8 cellular contexts compared by ENCODE assay signal in the genomic region with DNA sequence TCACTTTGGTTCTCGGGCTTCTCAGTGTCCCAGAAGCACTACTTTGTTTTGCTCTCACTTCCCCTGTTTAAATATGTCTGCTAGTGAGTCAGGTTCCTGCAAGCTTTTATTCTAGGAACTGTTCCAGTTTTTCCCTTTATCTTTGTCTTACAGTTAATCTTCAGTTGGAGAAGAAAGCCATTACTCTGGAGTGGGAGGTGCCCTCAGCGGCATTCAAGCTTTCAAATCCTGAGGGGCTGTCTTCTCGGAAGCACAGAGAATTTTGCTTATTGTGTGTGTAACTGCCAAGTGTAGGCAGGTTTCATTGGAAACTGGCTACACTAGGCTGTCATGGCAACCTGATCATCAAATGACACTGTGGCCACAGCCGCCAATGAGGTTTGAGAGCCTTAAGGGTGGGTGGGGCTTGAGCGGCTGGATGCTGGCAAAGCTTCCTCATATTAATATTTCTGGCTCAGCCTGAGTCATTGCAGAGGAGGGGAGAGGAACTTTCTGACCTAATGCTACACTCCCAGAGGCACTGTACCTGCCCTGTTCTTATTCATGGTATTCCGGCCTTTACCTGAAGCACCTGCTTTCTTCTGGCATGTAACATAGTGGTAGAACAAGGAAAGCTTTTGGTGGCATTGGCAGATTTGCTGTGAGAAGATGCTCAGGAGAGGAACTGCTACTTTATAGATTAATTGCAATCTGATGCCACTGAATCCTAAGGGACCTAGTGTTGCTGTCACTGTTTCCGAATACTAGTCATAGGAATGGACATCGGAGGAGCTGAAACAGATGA. TPM values are rescaled to one million over a fixed set of nuclear protein-coding genes. Genes with fewer than 3 reads are reported as not detected.
DNase-seq lines count a peak whose midpoint lies in the region; ATAC-seq and TF ChIP-seq lines count a peak whose summit lies in the region.

No MANE protein-coding gene starts in this region.

- peaks cover 40% of the 10 kb centered on the region in 2 experiments for H3K4me1 ChIP-seq in neutrophil (ENCODE audit: control insufficient read depth in 1 of 2, insufficient read depth in 1 of 2, low read depth in 1 of 2, low read length in 1 of 2)

- DNase-seq in DMS153 treated with DMSO at 0.1 percent for 48 hours (lab: John Stamatoyannopoulos, UW; ENCODE audit: unreplicated experiment) = peak; percentile 79
- DNase-seq in Kasumi-1 (lab: John Stamatoyannopoulos, UW) = peak; percentile 96
- DNase-seq in SHP77 treated with DMSO at 0.1 percent for 48 hours (lab: John Stamatoyannopoulos, UW) = peak; percentile 53
- peak; percentile 91 for DNase-seq in activated naive CD4-positive, alpha-beta T cell treated with anti-CD3 and anti-CD28 coated beads for 36 hours
- peak; percentile 92 to 97 for DNase-seq in foreskin fibroblast
- peak; percentile 100 for DNase-seq in stromal cell of bone marrow (ENCODE audit: low read depth)

- peak overlapping the region; percentile 86 for H3K27ac ChIP-seq in neutrophil

- peak overlapping the region; percentile 41 to 66 for H3K4me3 ChIP-seq in foreskin fibroblast (ENCODE audit: low read depth in 1 of 2, low read length in 2 of 2)
- H3K4me3 ChIP-seq in neutrophil (ENCODE audit: low read depth in 1 of 2, low read length in 1 of 2) = peak overlapping the region; percentile 33 to 44

- peaks cover 2% of the 10 kb centered on the region for H3K36me3 Mint-ChIP-seq in activated naive CD4-positive, alpha-beta T cell treated with anti-CD3 and anti-CD28 coated beads for 36 hours (ENCODE audit: low read depth)

- intact Hi-C loops in activated naive CD4-positive, alpha-beta T cell treated with anti-CD3 and anti-CD28 coated beads for 36 hours (cut with micrococcal nuclease) = loop anchor here (1.0 to 5.0 kb wide), 4 partner anchors 22 to 137 kb away; partner anchors contain the start of gene NAIF1

- H3K4me1 Mint-ChIP-seq in activated naive CD4-positive, alpha-beta T cell treated with anti-CD3 and anti-CD28 coated beads for 36 hours (ENCODE audit: low read depth) = peaks cover 87% of the 10 kb centered on the region

- H3K36me3 ChIP-seq in neutrophil = no peaks in the 10 kb centered on the region

- H3K9me3 ChIP-seq in neutrophil = no peaks in the 10 kb centered on the region

- H3K27me3 Mint-ChIP-seq in activated naive CD4-positive, alpha-beta T cell treated with anti-CD3 and anti-CD28 coated beads for 36 hours (ENCODE audit: low read depth) = no peaks in the 10 kb centered on the region

- H3K27ac Mint-ChIP-seq in activated naive CD4-positive, alpha-beta T cell treated with anti-CD3 and anti-CD28 coated beads for 36 hours = peak overlapping the region; percentile 95

- H3K27me3 ChIP-seq in neutrophil = no peaks in the 10 kb centered on the region

- CTCF ChIA-PET in activated naive CD4-positive, alpha-beta T cell treated with anti-CD3 and anti-CD28 coated beads for 36 hours (lab: Charles Lee) = interaction anchor here (0.9 to 4.6 kb wide), 5 partner anchors 9 to 23 kb away, joined by 3 to 22 read pairs (median 3); no protein-coding TSS in a partner anchor

- no peaks in the 10 kb centered on the region for H3K9me3 Mint-ChIP-seq in activated naive CD4-positive, alpha-beta T cell treated with anti-CD3 and anti-CD28 coated beads for 36 hours

- TF ChIP-seq CTCF in foreskin fibroblast (IDR thresholded peaks at IDR 0.05; ENCODE audit: low read depth, low read length) (no peak), neutrophil (IDR thresholded peaks at IDR 0.05) (peak; percentile 41)

- peak overlapping the region; percentile 65 for H3K4me3 Mint-ChIP-seq in activated naive CD4-positive, alpha-beta T cell treated with anti-CD3 and anti-CD28 coated beads for 36 hours

- ATAC-seq in GM21825 (IDR thresholded peaks at IDR 0.05; ENCODE audit: unreplicated experiment) = peak; percentile 92

RNA-seq across cellular contexts. Expression of gene SLC25A25, which starts 26.3 kb away (rescaled TPM):
- 10 to 100 TPM; 12.0 to 12.7 TPM for total RNA-seq in activated naive CD4-positive, alpha-beta T cell treated with anti-CD3 and anti-CD28 coated beads for 36 hours

RNA-seq across cellular contexts. Expression of gene NAIF1, which starts 27.2 kb away (rescaled TPM):
- total RNA-seq in activated naive CD4-positive, alpha-beta T cell treated with anti-CD3 and anti-CD28 coated beads for 36 hours = 10 to 100 TPM; 12.3 to 12.8 TPM

RNA-seq across cellular contexts. Expression of gene PTGES2, which starts 33.2 kb away (rescaled TPM):
- total RNA-seq in activated naive CD4-positive, alpha-beta T cell treated with anti-CD3 and anti-CD28 coated beads for 36 hours = 10 to 100 TPM; 47.6 to 48.4 TPM

RNA-seq across cellular contexts. Expression of gene LCN2, which starts 54.9 kb away (rescaled TPM):
- total RNA-seq in activated naive CD4-positive, alpha-beta T cell treated with anti-CD3 and anti-CD28 coated beads for 36 hours = not detected

Comparison
In these comparisons a context has a peak if more than half of its experiments do, and no peak if none do; other contexts are left out.
1. Peak in every context shown above with its lines: DNase-seq, ATAC-seq, H3K4me3 ChIP-seq and H3K27ac ChIP-seq.